ENCODE assay signal across 36 cellular contexts in the genomic region with DNA sequence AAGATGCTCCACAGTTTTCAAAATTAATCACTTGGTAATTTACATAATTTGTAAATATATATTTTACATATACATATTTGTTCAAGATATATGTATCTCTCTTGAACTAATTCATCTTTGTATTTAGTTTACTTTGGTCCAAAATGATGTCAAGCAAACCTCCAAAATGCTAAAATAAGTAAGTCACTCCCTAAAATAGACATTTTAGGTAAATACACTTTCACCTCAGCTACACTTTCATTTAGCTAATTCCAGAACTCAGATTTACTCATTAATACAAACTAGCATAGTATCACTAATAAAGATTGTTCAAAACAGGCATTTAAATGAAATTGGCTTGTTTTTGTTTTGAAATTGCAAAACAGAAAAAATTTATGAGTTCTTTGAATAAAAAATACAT. TPM values are rescaled to one million over a fixed set of nuclear protein-coding genes. Genes with fewer than 3 reads are reported as not detected.
DNase-seq lines count a peak whose midpoint lies in the region; ATAC-seq, FAIRE-seq and TF ChIP-seq lines count a peak whose summit lies in the region.
"Had no signal": no experiment of that assay in that cellular context is flagged by ENCODE, and none has a peak within 500 bp of the region (broad histone marks: within the 10 kb centered on the region; RNA-seq: fewer than 3 reads in every experiment).

No MANE protein-coding gene starts in this region.

- H3K9ac ChIP-seq in GM12878 (ENCODE audit: control insufficient read depth, insufficient read depth, low read length): no peak overlapping the region
- H3K9ac ChIP-seq: BLaER1; BLaER1 treated with 17β-estradiol and CSF1 and Interleukin-3, amounts not matched to agents 10 nM and 100 nM had no signal

- FAIRE-seq in G401.6 (lab: Jason Lieb, UNC): peak; percentile 13
- FAIRE-seq in TTC549 (lab: Jason Lieb, UNC): peak; percentile 49
- no peak for FAIRE-seq in GM12878 (lab: Jason Lieb, UNC)
- FAIRE-seq: A204.1, A549 had no signal

- no peak for DNase-seq in MCF 10A (ENCODE audit: unreplicated experiment)
- DNase-seq in breast epithelium (ENCODE audit: low spot score in 2 of 2): no peak
- no peak for DNase-seq in GM12878 (ENCODE audit: low read depth, low spot score)
- no peak for DNase-seq in HEK293T (ENCODE audit: extremely low spot score)
- no peak for DNase-seq in activated naive CD8-positive, alpha-beta T cell treated with anti-CD3 and anti-CD28 coated beads, Interleukin-2, amount 50 U/mL, for 24 hours
- no peak for DNase-seq in activated naive CD4-positive, alpha-beta T cell treated with anti-CD3 and anti-CD28 coated beads, Interleukin-2, amount 10 ng/mL, durations not matched to agents 7 days and 5 days
- DNase-seq: 8988T; ACHN; AML-193; BE2C; C1 segment of cervical spinal cord; Caco-2; Calu3; CD4-positive, alpha-beta memory T cell; CD4-positive, alpha-beta T cell; CD4-positive, CD25-positive, alpha-beta regulatory T cell; CD8-positive, alpha-beta memory T cell; CD8-positive, alpha-beta T cell; COR-L47; DMS 273 treated with DMSO at 0.1 percent for 48 hours; DMS153; DMS53; DMS79; DMS79 treated with DMSO at 0.1 percent for 48 hours; DND-41; EL had no signal

- no peak overlapping the region for H2AFZ ChIP-seq in GM12878 (ENCODE audit: control insufficient read depth, low read depth, low read length)

- TF ChIP-seq CTCF in MCF 10A (IDR thresholded peaks at IDR 0.05; ENCODE audit: unreplicated experiment): no peak
- TF ChIP-seq CTCF in breast epithelium (IDR thresholded peaks at IDR 0.05): no peak
- no peak for TF ChIP-seq CTCF in GM12878 (IDR thresholded peaks at IDR 0.05 in 2 of 3, conservative IDR thresholded peaks at IDR 0.05 in 1 of 3; ENCODE audit: control insufficient read depth in 2 of 3, extremely low read depth in 1 of 3, insufficient read depth in 1 of 3, low read depth in 3 of 3, low read length in 3 of 3)

- SMC1A ChIA-PET in GM12878 (lab: Charles Lee; ENCODE audit: uncharacterized antibody, unreplicated experiment): interaction anchor here (1.3 kb wide), 1 partner anchor 12 kb away, joined by 3 read pairs; no protein-coding TSS in a partner anchor

- H3K27me3 Mint-ChIP-seq in MCF 10A (ENCODE audit: insufficient read depth, unreplicated experiment): no peaks in the 10 kb centered on the region
- no peaks in the 10 kb centered on the region for H3K27me3 Mint-ChIP-seq in activated naive CD8-positive, alpha-beta T cell treated with anti-CD3 and anti-CD28 coated beads, Interleukin-2, amount 50 U/mL, for 24 hours
- no peaks in the 10 kb centered on the region for H3K27me3 Mint-ChIP-seq in activated naive CD4-positive, alpha-beta T cell treated with anti-CD3 and anti-CD28 coated beads, Interleukin-2, amount 10 ng/mL, durations not matched to agents 7 days and 5 days
- H3K27me3 Mint-ChIP-seq: B cell; CD4-positive, alpha-beta memory T cell; CD4-positive, alpha-beta T cell; CD4-positive, CD25-positive, alpha-beta regulatory T cell; CD8-positive, alpha-beta memory T cell had no signal

- no peak for ATAC-seq in GM12878
- ATAC-seq in activated naive CD8-positive, alpha-beta T cell treated with anti-CD3 and anti-CD28 coated beads, Interleukin-2, amount 50 U/mL, for 24 hours: no peak
- ATAC-seq: A549; CD8-positive, alpha-beta T cell had no signal

- TF ChIP-seq POLR2A in breast epithelium (IDR thresholded peaks at IDR 0.05) (no peak), GM12878 (IDR thresholded peaks at IDR 0.05; ENCODE audit: low read depth, low read length) (no peak)

- H3K9me3 ChIP-seq in breast epithelium (no peaks in the 10 kb centered on the region), GM12878 (replicated peaks; ENCODE audit: control insufficient read depth, insufficient read depth, low read length) (no peaks in the 10 kb centered on the region)
- H3K9me3 ChIP-seq: A549; BE2C; BLaER1; BLaER1 treated with 17β-estradiol and CSF1 and Interleukin-3, amounts not matched to agents 10 nM and 100 nM; Caco-2 had no signal

- no peaks in the 10 kb centered on the region for H3K79me2 ChIP-seq in GM12878 (ENCODE audit: control insufficient read depth, insufficient read depth, low read length)

- in situ Hi-C loops in GM12878 (cut with MboI): no loop called here

- BruUV-seq in MCF 10A (replicated peaks; lab: Mats Ljungman, UMichigan) (no TSS peak), GM12878 (replicated peaks; lab: Mats Ljungman, UMichigan) (no TSS peak)

- H3K4me2 ChIP-seq in GM12878 (ENCODE audit: control insufficient read depth, insufficient read depth): no peak overlapping the region
- H3K4me2 ChIP-seq: A549; BLaER1; BLaER1 treated with 17β-estradiol and CSF1 and Interleukin-3, amounts not matched to agents 10 nM and 100 nM had no signal

- peaks cover 100% of the 10 kb centered on the region for H3K36me3 Mint-ChIP-seq in MCF 10A (ENCODE audit: insufficient read depth, unreplicated experiment)
- H3K36me3 Mint-ChIP-seq in activated naive CD8-positive, alpha-beta T cell treated with anti-CD3 and anti-CD28 coated beads, Interleukin-2, amount 50 U/mL, for 24 hours (ENCODE audit: low read depth): peaks cover 68% of the 10 kb centered on the region
- H3K36me3 Mint-ChIP-seq in activated naive CD4-positive, alpha-beta T cell treated with anti-CD3 and anti-CD28 coated beads, Interleukin-2, amount 10 ng/mL, durations not matched to agents 7 days and 5 days: peaks cover 51% of the 10 kb centered on the region

- peak overlapping the region; percentile 37 for H3K27ac Mint-ChIP-seq in MCF 10A (ENCODE audit: low read depth, unreplicated experiment)
- H3K27ac Mint-ChIP-seq in activated naive CD8-positive, alpha-beta T cell treated with anti-CD3 and anti-CD28 coated beads, Interleukin-2, amount 50 U/mL, for 24 hours: no peak overlapping the region
- no peak overlapping the region for H3K27ac Mint-ChIP-seq in activated naive CD4-positive, alpha-beta T cell treated with anti-CD3 and anti-CD28 coated beads, Interleukin-2, amount 10 ng/mL, durations not matched to agents 7 days and 5 days
- H3K27ac Mint-ChIP-seq: B cell; CD14-positive monocyte; CD4-positive, alpha-beta T cell; CD4-positive, CD25-positive, alpha-beta regulatory T cell; CD8-positive, alpha-beta T cell had no signal

- no peaks in the 10 kb centered on the region for H3K36me3 ChIP-seq in breast epithelium
- peaks cover 1 to 28% of the 10 kb centered on the region in 2 experiments for H3K36me3 ChIP-seq in GM12878 (ENCODE audit: control insufficient read depth in 2 of 2, insufficient read depth in 2 of 2, low read length in 1 of 2)

- no peaks in the 10 kb centered on the region for H3K4me1 Mint-ChIP-seq in MCF 10A (ENCODE audit: insufficient read depth, unreplicated experiment)
- peaks cover 7% of the 10 kb centered on the region for H3K4me1 Mint-ChIP-seq in activated naive CD8-positive, alpha-beta T cell treated with anti-CD3 and anti-CD28 coated beads, Interleukin-2, amount 50 U/mL, for 24 hours
- no peaks in the 10 kb centered on the region for H3K4me1 Mint-ChIP-seq in activated naive CD4-positive, alpha-beta T cell treated with anti-CD3 and anti-CD28 coated beads, Interleukin-2, amount 10 ng/mL, durations not matched to agents 7 days and 5 days
- H3K4me1 Mint-ChIP-seq: B cell; CD14-positive monocyte; CD4-positive, alpha-beta memory T cell had no signal

- POLR2A ChIA-PET in MCF 10A (lab: Yijun Ruan, JAX): interaction anchor here (0.7 to 1.1 kb wide), 4 partner anchors 13 to 42 kb away, joined by 3 read pairs; no protein-coding TSS in a partner anchor
- POLR2A ChIA-PET in GM12878 (lab: Charles Lee): interaction anchor here (0.5 kb wide), 1 partner anchor 41 kb away, joined by 3 read pairs; no protein-coding TSS in a partner anchor
- POLR2A ChIA-PET in HEK293T (lab: Yijun Ruan, JAX): no interaction called here

- TF ChIP-seq RAD21 in GM12878 (IDR thresholded peaks at IDR 0.05; ENCODE audit: insufficient read depth, low read depth, low read length): no peak

- TF ChIP-seq EP300 in GM12878 (IDR thresholded peaks at IDR 0.05; ENCODE audit: borderline replicate concordance in 1 of 2, control insufficient read depth in 1 of 2, low read depth in 2 of 2, low read length in 2 of 2): no peak

- H3K4me3 Mint-ChIP-seq in MCF 10A (ENCODE audit: unreplicated experiment): no peak overlapping the region
- H3K4me3 Mint-ChIP-seq in activated naive CD8-positive, alpha-beta T cell treated with anti-CD3 and anti-CD28 coated beads, Interleukin-2, amount 50 U/mL, for 24 hours: no peak overlapping the region
- no peak overlapping the region for H3K4me3 Mint-ChIP-seq in activated naive CD4-positive, alpha-beta T cell treated with anti-CD3 and anti-CD28 coated beads, Interleukin-2, amount 10 ng/mL, durations not matched to agents 7 days and 5 days
- H3K4me3 Mint-ChIP-seq: B cell; CD14-positive monocyte; CD4-positive, alpha-beta memory T cell; CD4-positive, alpha-beta T cell; CD4-positive, CD25-positive, alpha-beta regulatory T cell; CD8-positive, alpha-beta memory T cell; CD8-positive, alpha-beta T cell had no signal

- CTCF ChIA-PET in MCF 10A (lab: Yijun Ruan, JAX): interaction anchor here (0.9 to 3.5 kb wide), 4 partner anchors 12 to 53 kb away, joined by 3 to 21 read pairs (median 3); no protein-coding TSS in a partner anchor
- CTCF ChIA-PET in GM12878 (lab: Yijun Ruan, JAX): interaction anchor here (0.5 to 1.5 kb wide), 3 partner anchors 16 to 81 kb away, joined by 3 to 6 read pairs (median 3); no protein-coding TSS in a partner anchor
- CTCF ChIA-PET in HEK293T (lab: Yijun Ruan, JAX): no interaction called here
- CTCF ChIA-PET in activated naive CD4-positive, alpha-beta T cell treated with anti-CD3 and anti-CD28 coated beads, Interleukin-2, amount 10 ng/mL, durations not matched to agents 7 days and 5 days (lab: Charles Lee): no interaction called here

- RAD21 ChIA-PET in GM12878 (lab: Charles Lee; ENCODE audit: unreplicated experiment): no interaction called here

- intact Hi-C loops in MCF 10A (cut with micrococcal nuclease): no loop called here
- intact Hi-C loops in breast epithelium (cut with DNase I; ENCODE audit: low total_unique reads): no loop called here
- intact Hi-C loops in GM12878 (cut with micrococcal nuclease; ENCODE audit: unreplicated experiment): no loop called here

- H3K9me3 Mint-ChIP-seq in MCF 10A (ENCODE audit: unreplicated experiment): no peaks in the 10 kb centered on the region
- H3K9me3 Mint-ChIP-seq in activated naive CD8-positive, alpha-beta T cell treated with anti-CD3 and anti-CD28 coated beads, Interleukin-2, amount 50 U/mL, for 24 hours: no peaks in the 10 kb centered on the region
- H3K9me3 Mint-ChIP-seq in activated naive CD4-positive, alpha-beta T cell treated with anti-CD3 and anti-CD28 coated beads, Interleukin-2, amount 10 ng/mL, durations not matched to agents 7 days and 5 days: no peaks in the 10 kb centered on the region
- H3K9me3 Mint-ChIP-seq: CD14-positive monocyte; CD4-positive, alpha-beta memory T cell; CD4-positive, alpha-beta T cell; CD4-positive, CD25-positive, alpha-beta regulatory T cell; CD8-positive, alpha-beta memory T cell; CD8-positive, alpha-beta T cell had no signal

- H4K20me1 ChIP-seq in GM12878 (ENCODE audit: control insufficient read depth, insufficient read depth): no peaks in the 10 kb centered on the region
- H4K20me1 ChIP-seq: BLaER1 had no signal

- H3K27me3 ChIP-seq in breast epithelium (no peaks in the 10 kb centered on the region), GM12878 (replicated peaks in 1 of 2; ENCODE audit: control insufficient read depth in 2 of 2, insufficient read depth in 2 of 2, low read length in 1 of 2) (no peaks in the 10 kb centered on the region)
- H3K27me3 ChIP-seq: BE2C; BLaER1; BLaER1 treated with 17β-estradiol and CSF1 and Interleukin-3, amounts not matched to agents 10 nM and 100 nM had no signal

- H3K4me1 ChIP-seq in breast epithelium (no peaks in the 10 kb centered on the region), GM12878 (ENCODE audit: control insufficient read depth, insufficient read depth, low read length) (peaks cover 5% of the 10 kb centered on the region)
- H3K4me1 ChIP-seq: A549; BE2C; BLaER1; BLaER1 treated with 17β-estradiol and CSF1 and Interleukin-3, amounts not matched to agents 10 nM and 100 nM; Caco-2 had no signal

- no peak overlapping the region for H3K4me3 ChIP-seq in breast epithelium
- H3K4me3 ChIP-seq in GM12878: no peak overlapping the region
- H3K4me3 ChIP-seq: A549; BLaER1; BLaER1 treated with 17β-estradiol and CSF1 and Interleukin-3, amounts not matched to agents 10 nM and 100 nM had no signal

- no peak overlapping the region for H3K27ac ChIP-seq in breast epithelium
- no peak overlapping the region for H3K27ac ChIP-seq in GM12878 (ENCODE audit: control insufficient read depth, insufficient read depth)
- H3K27ac ChIP-seq: 22Rv1; A549; BLaER1; BLaER1 treated with 17β-estradiol and CSF1 and Interleukin-3, amounts not matched to agents 10 nM and 100 nM; C4-2B had no signal

RNA-seq across cellular contexts. Expression of gene AHCTF1, which starts 40.6 kb away (rescaled TPM):
- total RNA-seq in MCF 10A (2022): 79.5 and 112 TPM in 2 replicates
- total RNA-seq in breast epithelium: 10 to 100 TPM; 44.9 to 82.2 (median 55.9) TPM
- total RNA-seq in GM12878 (2013; cell fraction: nucleolus; rRNA removed): 89.4 and 97.5 TPM in 2 replicates
- 25.5 and 25.6 TPM in 2 replicates for total RNA-seq in GM12878 (2014; rRNA removed)
- 45.5 and 51.1 TPM in 2 replicates for total RNA-seq in GM12878 (2014; rRNA removed; fragmentation: Illumina TruSeq; extraction: Trizol)
- 27.1 and 29.3 TPM in 2 replicates for total RNA-seq in GM12878 (2021)
- polyA plus RNA-seq in GM12878 (2011; ENCODE audit: low read depth): 8.5 TPM
- 19.4 and 27.7 TPM in 2 replicates for polyA plus RNA-seq in GM12878 (2011; rRNA removed)
- polyA plus RNA-seq in GM12878 (2011; cell fraction: cytosol; rRNA removed): 8.1 and 8.8 TPM in 2 replicates
- polyA plus RNA-seq in GM12878 (2011; cell fraction: nucleus; rRNA removed): 21.9 and 23.1 TPM in 2 replicates
- polyA plus RNA-seq in GM12878 (2012): 12.9 and 15.6 TPM in 2 replicates
- 44.3 and 56.5 TPM in 2 replicates for polyA plus RNA-seq in GM12878 (2014; fragmentation: Illumina TruSeq; extraction: Trizol)
- 1 to 10 TPM; 3.4 to 5.3 TPM for polyA plus RNA-seq in GM12878 (2014; fragmentation: Nextera tagmentation; extraction: Ambion mirVana)
- 15.4 and 17.2 TPM in 2 replicates for polyA plus RNA-seq in GM12878 (2014; rRNA removed)
- 10 to 100 TPM; 15.5 to 16.1 TPM for polyA plus RNA-seq in GM12878 (2016; fragmentation: Nextera tagmentation; extraction: Ambion mirVana)
- polyA minus RNA-seq in GM12878 (2011; rRNA and poly(A)+ RNA removed): 31.7 and 43.8 TPM in 2 replicates
- 18.3 and 19.2 TPM in 2 replicates for polyA minus RNA-seq in GM12878 (2011; cell fraction: cytosol; rRNA and poly(A)+ RNA removed)
- 30.6 and 47.7 TPM in 2 replicates for polyA minus RNA-seq in GM12878 (2011; cell fraction: nucleus; rRNA and poly(A)+ RNA removed)

Comparison
In these comparisons a context has a peak if more than half of its experiments do, and no peak if none do; other contexts are left out.
1. CTCF ChIA-PET loops: an anchor here in MCF 10A (0.9 to 3.5 kb wide) and GM12878 (0.5 to 1.5 kb wide); none called in HEK293T and activated naive CD4-positive, alpha-beta T cell treated with anti-CD3 and anti-CD28 coated beads, Interleukin-2, amount 10 ng/mL, durations not matched to agents 7 days and 5 days.